In genomic region chr6:108207013-108207412, GRCh38 we compare ENCODE assay signal across 29 cellular contexts. TPM values are rescaled to one million over a fixed set of nuclear protein-coding genes. Genes with fewer than 3 reads are reported as not detected.
A peak's percentile ranks its signal among the peaks of the same experiment; 100 is the strongest.
DNase-seq lines count a peak whose midpoint lies in the region; ATAC-seq, FAIRE-seq and TF ChIP-seq lines count a peak whose summit lies in the region.
"Had no signal": no experiment of that assay in that cellular context is flagged by ENCODE, and none has a peak within 500 bp of the region (broad histone marks: within the 10 kb centered on the region; RNA-seq: fewer than 3 reads in every experiment).

No MANE protein-coding gene starts in this region.

- H4K20me1 ChIP-seq in GM23338 (replicated peaks; ENCODE audit: insufficient read depth) (no peaks in the 10 kb centered on the region), K562 (replicated peaks; ENCODE audit: control insufficient read depth, insufficient read depth, low read length) (0 out of 2 replicates have a peak, but pooled peaks cover 3% of the 10 kb centered on the region)
- H4K20me1 ChIP-seq: BLaER1 had no signal

- H3K36me3 Mint-ChIP-seq in GM23338 (ENCODE audit: low read depth): no peaks in the 10 kb centered on the region
- H3K36me3 Mint-ChIP-seq in nephron progenitor cell (ENCODE audit: low read depth): peaks cover 5% of the 10 kb centered on the region
- peaks cover 48% of the 10 kb centered on the region for H3K36me3 Mint-ChIP-seq in stimulated activated memory B cell treated with anti-CD40 and anti-IgM and Interleukin-4, amounts not matched to agents 10 μg/mL and 1 μg/mL and 100 μg/mL, for 72 hours

- H3K9ac ChIP-seq in K562 (ENCODE audit: insufficient read depth in 1 of 2, low read depth in 2 of 2, low read length in 2 of 2): no peak overlapping the region
- H3K9ac ChIP-seq: BLaER1 had no signal

- intact Hi-C loops in K562 (cut with micrococcal nuclease): no loop called here

- H3K27me3 ChIP-seq in GM23338 (ENCODE audit: insufficient read depth) (no peaks in the 10 kb centered on the region), K562 (ENCODE audit: control insufficient read depth in 2 of 2, insufficient read depth in 2 of 2, low read length in 2 of 2) (no peaks in the 10 kb centered on the region)
- H3K27me3 ChIP-seq: BE2C, BLaER1 had no signal

- 55% methylated on average over 4 of the region's 4 CpGs for WGBS in K562 (ENCODE audit: insufficient coverage, low coverage, missing lambda C conversion rate)

- H3K36me3 ChIP-seq in GM23338 (ENCODE audit: insufficient read depth) (no peaks in the 10 kb centered on the region), K562 (ENCODE audit: control insufficient read depth, insufficient read depth, low read length) (peaks cover 28% of the 10 kb centered on the region; the same call in 2 of the 3 replicates)

- BruUV-seq in K562 (replicated peaks; lab: Mats Ljungman, UMichigan): no TSS peak

- no peaks in the 10 kb centered on the region for H3F3A ChIP-seq in GM23338 (replicated peaks; ENCODE audit: low read depth)

- H3K27me3 Mint-ChIP-seq in GM23338 (ENCODE audit: insufficient read depth, low read depth, poor library complexity) (no peaks in the 10 kb centered on the region), nephron progenitor cell (ENCODE audit: low read depth, poor library complexity) (no peaks in the 10 kb centered on the region)
- no peaks in the 10 kb centered on the region for H3K27me3 Mint-ChIP-seq in stimulated activated memory B cell treated with anti-CD40 and anti-IgM and Interleukin-4, amounts not matched to agents 10 μg/mL and 1 μg/mL and 100 μg/mL, for 72 hours
- H3K27me3 Mint-ChIP-seq: CD4-positive, alpha-beta memory T cell; CD4-positive, CD25-positive, alpha-beta regulatory T cell; CD8-positive, alpha-beta memory T cell had no signal

- H3K9me3 ChIP-seq in K562 (replicated peaks; ENCODE audit: control insufficient read depth, insufficient read depth, low read depth, low read length): no peaks in the 10 kb centered on the region
- H3K9me3 ChIP-seq: BE2C, BLaER1 had no signal

- no peaks in the 10 kb centered on the region for H3K9me1 ChIP-seq in K562 (ENCODE audit: control insufficient read depth, insufficient read depth, low read length)

- DNase-seq in GM23338 (ENCODE audit: low spot score): no peak
- DNase-seq in K562 (ENCODE audit: extremely low read depth in 1 of 4, low spot score in 3 of 4): no peak
- DNase-seq in nephron progenitor cell: no peak
- no peak for DNase-seq in NOMO-1 (lab: John Stamatoyannopoulos, UW; ENCODE audit: unreplicated experiment in 2 of 2)
- DNase-seq in NCI-H146 (lab: John Stamatoyannopoulos, UW): no peak
- DNase-seq in GM12891 (ENCODE audit: insufficient read length, low spot score): no peak
- DNase-seq: ACHN; BE2C; C1 segment of cervical spinal cord; CD4-positive, alpha-beta memory T cell; CD4-positive, CD25-positive, alpha-beta regulatory T cell; CD8-positive, alpha-beta memory T cell; COR-L47; DMS 273 treated with DMSO at 0.1 percent for 48 hours; DMS153; DMS53; DMS79; DND-41; EL; GDM1 had no signal

- no peak for TF ChIP-seq RAD21 in K562 (CRISPR knock-in tag; conservative IDR thresholded peaks at IDR 0.05 in 1 of 2, IDR thresholded peaks at IDR 0.05 in 1 of 2)

- no peak overlapping the region for H3K4me3 ChIP-seq in GM23338
- H3K4me3 ChIP-seq in K562: no peak overlapping the region
- H3K4me3 ChIP-seq: BLaER1, GM12878 had no signal

- H3K4me1 ChIP-seq in GM23338 (ENCODE audit: insufficient read depth): no peaks in the 10 kb centered on the region; the same call in 1 of the 2 replicates
- H3K4me1 ChIP-seq in K562 (replicated peaks in 1 of 2; ENCODE audit: control insufficient read depth in 2 of 2, insufficient read depth in 2 of 2, low read length in 2 of 2): no peaks in the 10 kb centered on the region
- H3K4me1 ChIP-seq: BE2C had no signal

- H3K9me3 Mint-ChIP-seq in GM23338 (no peaks in the 10 kb centered on the region), nephron progenitor cell (no peaks in the 10 kb centered on the region)
- no peaks in the 10 kb centered on the region for H3K9me3 Mint-ChIP-seq in stimulated activated memory B cell treated with anti-CD40 and anti-IgM and Interleukin-4, amounts not matched to agents 10 μg/mL and 1 μg/mL and 100 μg/mL, for 72 hours
- H3K9me3 Mint-ChIP-seq: CD14-positive monocyte; CD4-positive, CD25-positive, alpha-beta regulatory T cell; CD8-positive, alpha-beta memory T cell had no signal

- ATAC-seq in GM23338 (peak; percentile 30; the same call in 2 of the 3 replicates), K562 (no peak)
- no peak for ATAC-seq in stimulated activated memory B cell treated with anti-CD40 and anti-IgM and Interleukin-4, amounts not matched to agents 10 μg/mL and 1 μg/mL and 100 μg/mL, for 72 hours
- ATAC-seq: GM12878 had no signal

- H3K4me1 Mint-ChIP-seq in GM23338 (peaks cover 7% of the 10 kb centered on the region; the same call in 2 of the 3 replicates), nephron progenitor cell (peaks cover 12% of the 10 kb centered on the region)
- H3K4me1 Mint-ChIP-seq in stimulated activated memory B cell treated with anti-CD40 and anti-IgM and Interleukin-4, amounts not matched to agents 10 μg/mL and 1 μg/mL and 100 μg/mL, for 72 hours: peaks cover 24% of the 10 kb centered on the region

- no peak for TF ChIP-seq EP300 in K562 (IDR thresholded peaks at IDR 0.05; ENCODE audit: low read length)

- FAIRE-seq in K562 (lab: Jason Lieb, UNC) (no peak), GM12891 (lab: Jason Lieb, UNC) (no peak)
- FAIRE-seq: A204.1, GM12878, GM19239 had no signal

- in situ Hi-C loops in K562 (cut with MboI): no loop called here

- TF ChIP-seq CTCF in GM23338 (conservative IDR thresholded peaks at IDR 0.05; ENCODE audit: low read depth in 2 of 2): no peak
- TF ChIP-seq CTCF in K562 (IDR thresholded peaks at IDR 0.05 in 2 of 3, conservative IDR thresholded peaks at IDR 0.05 in 1 of 3; ENCODE audit: insufficient read depth in 2 of 3, low read depth in 1 of 3, low read length in 3 of 3): no peak
- TF ChIP-seq CTCF in nephron progenitor cell (IDR thresholded peaks at IDR 0.05): no peak

- H2AFZ ChIP-seq in GM23338 (no peak overlapping the region), K562 (ENCODE audit: low read depth, low read length) (no peak overlapping the region)

- CTCF ChIA-PET in K562 (lab: Yijun Ruan, JAX; ENCODE audit: low intra/inter-chr PET ratio): no interaction called here

- TF ChIP-seq POLR2A in K562 (conservative IDR thresholded peaks at IDR 0.05): no peak
- no peak for TF ChIP-seq POLR2A in GM12891 (IDR thresholded peaks at IDR 0.05; ENCODE audit: low read depth, low read length)

- H3K27ac Mint-ChIP-seq in GM23338: no peak overlapping the region
- peak overlapping the region; percentile 22 for H3K27ac Mint-ChIP-seq in nephron progenitor cell
- H3K27ac Mint-ChIP-seq in stimulated activated memory B cell treated with anti-CD40 and anti-IgM and Interleukin-4, amounts not matched to agents 10 μg/mL and 1 μg/mL and 100 μg/mL, for 72 hours: peak overlapping the region; percentile 15
- H3K27ac Mint-ChIP-seq: CD4-positive, CD25-positive, alpha-beta regulatory T cell had no signal

- no peak overlapping the region for H3K27ac ChIP-seq in GM23338 (ENCODE audit: low read depth)
- H3K27ac ChIP-seq in K562 (ENCODE audit: extremely low read depth, low read depth, low read length): no peak overlapping the region
- H3K27ac ChIP-seq: 22Rv1, BLaER1 had no signal

- no peak overlapping the region; the same call in 1 of the 2 replicates for H3K4me2 ChIP-seq in GM23338
- H3K4me2 ChIP-seq in K562 (ENCODE audit: insufficient read depth, low read length): no peak overlapping the region
- H3K4me2 ChIP-seq: BLaER1 had no signal

- no peaks in the 10 kb centered on the region for H3K9me2 ChIP-seq in GM23338 (ENCODE audit: insufficient read depth)

- H3K4me3 Mint-ChIP-seq in GM23338 (no peak overlapping the region), nephron progenitor cell (no peak overlapping the region)
- H3K4me3 Mint-ChIP-seq in stimulated activated memory B cell treated with anti-CD40 and anti-IgM and Interleukin-4, amounts not matched to agents 10 μg/mL and 1 μg/mL and 100 μg/mL, for 72 hours: no peak overlapping the region
- H3K4me3 Mint-ChIP-seq: CD14-positive monocyte; CD4-positive, alpha-beta memory T cell; CD4-positive, CD25-positive, alpha-beta regulatory T cell; CD8-positive, alpha-beta memory T cell had no signal

- POLR2A ChIA-PET in K562 (lab: Yijun Ruan, JAX): no interaction called here

- H3K79me2 ChIP-seq in GM23338 (replicated peaks; ENCODE audit: insufficient read depth) (no peaks in the 10 kb centered on the region), K562 (ENCODE audit: control insufficient read depth, insufficient read depth, low read length) (no peaks in the 10 kb centered on the region)

RNA-seq across cellular contexts. Expression of gene NR2E1, which starts 41.2 kb away (rescaled TPM):
- total RNA-seq in GM23338 (2014; rRNA removed; shearing (Covaris generic)): not detected in 2 replicates
- polyA plus RNA-seq in GM23338 (2016; fragmentation: Nextera tagmentation; extraction: Ambion mirVana): not detected in 2 replicates
- not detected in 2 replicates for total RNA-seq in K562 (2011; cell fraction: chromatin; rRNA removed; ENCODE audit: low replicate concordance)
- total RNA-seq in K562 (2011; cell fraction: nucleolus; rRNA removed): not detected in 2 replicates
- not detected in 2 replicates for total RNA-seq in K562 (2011; cell fraction: nucleoplasm; rRNA removed)
- total RNA-seq in K562 (2014; rRNA removed): not detected in 2 replicates
- not detected in 2 replicates for total RNA-seq in K562 (2014; rRNA removed; fragmentation: Illumina TruSeq; extraction: Trizol)
- not detected in 2 replicates for total RNA-seq in K562 (2015; rRNA removed; fragmentation: Illumina TruSeq; extraction: Trizol)
- not detected in 2 replicates for total RNA-seq in K562 (2021)
- polyA plus RNA-seq in K562 (2011; rRNA removed): not detected in 2 replicates
- polyA plus RNA-seq in K562 (2011; cell fraction: cytosol; rRNA removed): not detected in 2 replicates
- not detected in 2 replicates for polyA plus RNA-seq in K562 (2011; cell fraction: nucleus; rRNA removed)
- not detected in 2 replicates for polyA plus RNA-seq in K562 (2012)
- not detected in 2 replicates for polyA plus RNA-seq in K562 (2014; fragmentation: Illumina TruSeq; extraction: Trizol)
- polyA plus RNA-seq in K562 (2014; fragmentation: Nextera tagmentation; extraction: Ambion mirVana): not detected
- not detected in 2 replicates for polyA plus RNA-seq in K562 (2014; rRNA removed)
- polyA minus RNA-seq in K562 (2011; rRNA and poly(A)+ RNA removed): not detected in 2 replicates
- not detected in 2 replicates for polyA minus RNA-seq in K562 (2011; cell fraction: cytosol; rRNA and poly(A)+ RNA removed)
- polyA minus RNA-seq in K562 (2011; cell fraction: nucleus; rRNA and poly(A)+ RNA removed): not detected in 2 replicates
- polyA plus RNA-seq in GM12891 (2012; ENCODE audit: low read depth, missing spikeins): not detected
- total RNA-seq: A673; CD4-positive, alpha-beta memory T cell; CD4-positive, CD25-positive, alpha-beta regulatory T cell; CD8-positive, alpha-beta memory T cell; GM12878 had no signal
- polyA plus RNA-seq: AG04450; CD14-positive monocyte; CD4-positive, alpha-beta memory T cell; CD4-positive, CD25-positive, alpha-beta regulatory T cell; CD8-positive, alpha-beta memory T cell; GM12878 had no signal

RNA-seq across cellular contexts. Expression of gene SNX3, which starts 53.8 kb away (rescaled TPM):
- total RNA-seq in GM23338 (2014; rRNA removed; shearing (Covaris generic)): 79.3 and 87.2 TPM in 2 replicates
- 123 and 125 TPM in 2 replicates for polyA plus RNA-seq in GM23338 (2016; fragmentation: Nextera tagmentation; extraction: Ambion mirVana)
- total RNA-seq in K562 (2011; cell fraction: chromatin; rRNA removed; ENCODE audit: low replicate concordance): 14.6 and 24.3 TPM in 2 replicates
- total RNA-seq in K562 (2011; cell fraction: nucleolus; rRNA removed): 12.3 and 12.6 TPM in 2 replicates
- 40.9 and 74.8 TPM in 2 replicates for total RNA-seq in K562 (2011; cell fraction: nucleoplasm; rRNA removed)
- total RNA-seq in K562 (2014; rRNA removed): 129 and 158 TPM in 2 replicates
- total RNA-seq in K562 (2014; rRNA removed; fragmentation: Illumina TruSeq; extraction: Trizol): 159 and 172 TPM in 2 replicates
- 161 and 182 TPM in 2 replicates for total RNA-seq in K562 (2015; rRNA removed; fragmentation: Illumina TruSeq; extraction: Trizol)
- total RNA-seq in K562 (2021): 122 and 131 TPM in 2 replicates
- polyA plus RNA-seq in K562 (2011; rRNA removed): 306 and 410 TPM in 2 replicates
- 114 and 326 TPM in 2 replicates for polyA plus RNA-seq in K562 (2011; cell fraction: cytosol; rRNA removed)
- 34.4 and 73.8 TPM in 2 replicates for polyA plus RNA-seq in K562 (2011; cell fraction: nucleus; rRNA removed)
- polyA plus RNA-seq in K562 (2012): 163 and 213 TPM in 2 replicates
- 208 and 261 TPM in 2 replicates for polyA plus RNA-seq in K562 (2014; fragmentation: Illumina TruSeq; extraction: Trizol)
- polyA plus RNA-seq in K562 (2014; fragmentation: Nextera tagmentation; extraction: Ambion mirVana): 10 to 100 TPM; 48.9 to 68.3 TPM
- polyA plus RNA-seq in K562 (2014; rRNA removed): 162 and 197 TPM in 2 replicates
- 151 TPM in 2 replicates for polyA minus RNA-seq in K562 (2011; rRNA and poly(A)+ RNA removed)
- 31.3 and 55.2 TPM in 2 replicates for polyA minus RNA-seq in K562 (2011; cell fraction: cytosol; rRNA and poly(A)+ RNA removed)
- 8.2 and 17.7 TPM in 2 replicates for polyA minus RNA-seq in K562 (2011; cell fraction: nucleus; rRNA and poly(A)+ RNA removed)
- 68.9 TPM for polyA plus RNA-seq in GM12891 (2012; ENCODE audit: low read depth, missing spikeins)
